27 cellular contexts compared by ENCODE assay signal in the genomic region with DNA sequence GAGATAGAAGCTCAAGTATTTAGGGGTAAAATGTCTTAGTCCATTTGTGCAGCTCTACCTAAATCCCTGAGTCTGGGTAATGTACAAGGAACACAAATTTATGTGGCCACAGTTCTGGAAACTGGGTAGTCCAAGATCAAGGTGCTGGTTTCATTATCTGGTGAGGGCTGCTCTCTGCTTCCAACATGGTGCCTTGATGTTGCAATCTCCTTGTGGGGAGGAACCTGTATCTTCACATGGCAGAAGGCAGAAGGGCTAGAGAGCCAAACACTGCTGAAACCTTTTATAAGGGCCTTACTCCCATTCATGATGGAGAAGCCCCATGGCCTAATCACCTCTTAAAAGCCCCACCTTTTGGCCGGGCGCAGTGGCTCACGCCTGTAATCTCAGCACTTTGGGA.
"Had no signal": no experiment of that assay in that cellular context is flagged by ENCODE, and none has a peak within 500 bp of the region (broad histone marks: within the 10 kb centered on the region; RNA-seq: fewer than 3 reads in every experiment).

No MANE protein-coding gene starts in this region.

- H3K9me3 Mint-ChIP-seq: activated B cell treated with CpG ODN at 0.5 μM for 24 hours; activated CD4-positive, alpha-beta memory T cell treated with anti-CD3 and anti-CD28 coated beads, Interleukin-2, amount 10 ng/mL, durations not matched to agents 7 days and 5 days; activated naive CD4-positive, alpha-beta T cell treated with anti-CD3 and anti-CD28 coated beads, Interleukin-2, amount 50 U/mL, for 72 hours; activated naive CD8-positive, alpha-beta T cell treated with anti-CD3 and anti-CD28 coated beads, Interleukin-2, amount 50 U/mL, for 24 hours; activated T-cell treated with anti-CD3 and anti-CD28 coated beads, Interleukin-2, amount 50 U/mL, for 24 hours; activated T-helper 1 cell treated with anti-CD3 and anti-CD28 coated beads, Interleukin-12 subunit alpha, Interleukin-12 subunit beta, Interleukin-2, Interleukin-4 antibody, amounts not matched to agents 30 ng/mL and 10 ng/mL and 1 ng/mL, durations not matched to agents 14 hours and 24 hours and 36 hours; brain; central memory CD8-positive, alpha-beta T cell; T-helper 1 cell treated with Interleukin-12 subunit alpha and Interleukin-12 subunit beta and Interleukin-4 antibody, amounts not matched to agents 30 μg/mL and 1 μg/mL, for 36 hours had no signal

- H3K4me3 Mint-ChIP-seq: activated B cell treated with CpG ODN at 0.5 μM for 24 hours; activated CD4-positive, alpha-beta memory T cell treated with anti-CD3 and anti-CD28 coated beads, Interleukin-2, amount 10 ng/mL, durations not matched to agents 7 days and 5 days; activated naive CD8-positive, alpha-beta T cell treated with anti-CD3 and anti-CD28 coated beads, Interleukin-2, amount 50 U/mL, for 24 hours; activated T-cell treated with anti-CD3 and anti-CD28 coated beads, Interleukin-2, amount 50 U/mL, for 24 hours; activated T-helper 1 cell treated with anti-CD3 and anti-CD28 coated beads, Interleukin-12 subunit alpha, Interleukin-12 subunit beta, Interleukin-2, Interleukin-4 antibody, amounts not matched to agents 30 ng/mL and 10 ng/mL and 1 ng/mL, durations not matched to agents 14 hours and 24 hours and 36 hours; brain; central memory CD8-positive, alpha-beta T cell; T-helper 1 cell treated with Interleukin-12 subunit alpha and Interleukin-12 subunit beta and Interleukin-4 antibody, amounts not matched to agents 30 μg/mL and 1 μg/mL, for 36 hours had no signal

- DNase-seq: activated B cell treated with CpG ODN at 0.5 μM for 24 hours; activated CD4-positive, alpha-beta memory T cell treated with anti-CD3 and anti-CD28 coated beads, Interleukin-2, amount 10 ng/mL, durations not matched to agents 7 days and 5 days; activated CD4-positive, alpha-beta T cell treated with anti-CD3 and anti-CD28 coated beads for 1 hour; activated CD4-positive, alpha-beta T cell treated with anti-CD3 and anti-CD28 coated beads, Interleukin-2, amount 50 U/mL, for 1 hour; activated effector memory CD4-positive, alpha-beta T cell treated with Interleukin-2 at 50 U/mL for 16 hours; activated naive CD4-positive, alpha-beta T cell; activated naive CD8-positive, alpha-beta T cell treated with anti-CD3 and anti-CD28 coated beads, Interleukin-2, amount 50 U/mL, for 24 hours; activated T-cell treated with anti-CD3 and anti-CD28 coated beads, Interleukin-2, amount 50 U/mL, for 24 hours; amygdala; NCI-H1092; NCI-H1417; NCI-H1694; NCI-H2029; NCI-H345; NCI-H510A; NCI-H526 treated with DMSO at 0.1 percent for 48 hours; NCI-H82; PC-9; SHP77 treated with DMSO at 0.1 percent for 48 hours had no signal

- H3K36me3 Mint-ChIP-seq: activated naive CD4-positive, alpha-beta T cell treated with anti-CD3 and anti-CD28 coated beads, Interleukin-2, amount 50 U/mL, for 72 hours had no signal

- H3K4me3 ChIP-seq: PC-9 had no signal

- ATAC-seq: activated naive CD4-positive, alpha-beta T cell treated with anti-CD3 and anti-CD28 coated beads, Interleukin-2, amount 50 U/mL, for 72 hours; activated naive CD8-positive, alpha-beta T cell treated with anti-CD3 and anti-CD28 coated beads, Interleukin-2, amount 50 U/mL, for 24 hours had no signal

- H2AFZ ChIP-seq: PC-9 had no signal

- H3K27ac Mint-ChIP-seq: activated B cell treated with CpG ODN at 0.5 μM for 24 hours; activated CD4-positive, alpha-beta memory T cell treated with anti-CD3 and anti-CD28 coated beads, Interleukin-2, amount 10 ng/mL, durations not matched to agents 7 days and 5 days; activated naive CD4-positive, alpha-beta T cell treated with anti-CD3 and anti-CD28 coated beads, Interleukin-2, amount 50 U/mL, for 72 hours; activated naive CD8-positive, alpha-beta T cell treated with anti-CD3 and anti-CD28 coated beads, Interleukin-2, amount 50 U/mL, for 24 hours; activated T-cell treated with anti-CD3 and anti-CD28 coated beads, Interleukin-2, amount 50 U/mL, for 24 hours; activated T-helper 1 cell treated with anti-CD3 and anti-CD28 coated beads, Interleukin-12 subunit alpha, Interleukin-12 subunit beta, Interleukin-2, Interleukin-4 antibody, amounts not matched to agents 30 ng/mL and 10 ng/mL and 1 ng/mL, durations not matched to agents 14 hours and 24 hours and 36 hours; T-helper 1 cell treated with Interleukin-12 subunit alpha and Interleukin-12 subunit beta and Interleukin-4 antibody, amounts not matched to agents 30 μg/mL and 1 μg/mL, for 36 hours had no signal

- H3K27ac ChIP-seq: KMS-11, PC-9 had no signal

- H3K4me2 ChIP-seq: KMS-11, PC-9 had no signal

- H3K27me3 Mint-ChIP-seq: activated B cell treated with CpG ODN at 0.5 μM for 24 hours; activated CD4-positive, alpha-beta memory T cell treated with anti-CD3 and anti-CD28 coated beads, Interleukin-2, amount 10 ng/mL, durations not matched to agents 7 days and 5 days; activated naive CD8-positive, alpha-beta T cell treated with anti-CD3 and anti-CD28 coated beads, Interleukin-2, amount 50 U/mL, for 24 hours; activated T-cell treated with anti-CD3 and anti-CD28 coated beads, Interleukin-2, amount 50 U/mL, for 24 hours; brain; central memory CD8-positive, alpha-beta T cell had no signal

- H3K9ac ChIP-seq: KMS-11 had no signal

- FAIRE-seq: astrocyte, TTC549 had no signal
